2 cellular contexts compared by ENCODE assay signal in the genomic region with DNA sequence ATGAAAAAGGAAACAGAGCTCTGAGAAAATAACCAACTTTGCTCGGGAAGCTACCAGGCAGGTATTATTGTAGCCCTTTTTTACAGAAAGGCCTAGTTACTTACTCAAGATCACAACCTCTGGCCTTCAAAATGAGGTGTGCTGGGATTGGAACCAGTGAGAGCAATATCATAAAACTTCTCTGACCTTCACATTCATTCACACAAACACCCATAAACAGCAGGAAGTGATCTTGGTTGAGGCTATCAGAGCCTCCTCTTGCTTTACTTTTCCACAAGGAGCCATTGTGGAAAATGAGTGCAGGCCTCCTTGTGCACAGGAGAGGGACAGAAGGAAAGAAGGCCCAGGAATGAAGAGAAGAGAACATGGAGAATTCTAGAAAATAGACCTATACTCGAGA.
"Had no signal": no experiment of that assay in that cellular context is flagged by ENCODE, and none has a peak within 500 bp of the region (broad histone marks: within the 10 kb centered on the region; RNA-seq: fewer than 3 reads in every experiment).

No MANE protein-coding gene starts in this region.

- H3K4me3 ChIP-seq: GM12878 had no signal

- DNase-seq: GDM1 had no signal

- ATAC-seq: GM12878 had no signal
